Comparison of ENCODE assay signal across 17 cellular contexts in genomic region chr7:27116521-27116946, GRCh38. TPM values are rescaled to one million over a fixed set of nuclear protein-coding genes. Genes with fewer than 3 reads are reported as not detected.
DNase-seq lines count a peak whose midpoint lies in the region; ATAC-seq and TF ChIP-seq lines count a peak whose summit lies in the region.
"Had no signal": no experiment of that assay in that cellular context is flagged by ENCODE, and none has a peak within 500 bp of the region (broad histone marks: within the 10 kb centered on the region; RNA-seq: fewer than 3 reads in every experiment).

No MANE protein-coding gene starts in this region.

- H2AFZ ChIP-seq in IMR-90 (replicated peaks; ENCODE audit: low read length, poor library complexity) = no peak overlapping the region

- intact Hi-C loops in IMR-90 (cut with micrococcal nuclease) = no loop called here
- intact Hi-C loops in right lobe of liver (cut with DNase I) = no loop called here
- intact Hi-C loops in left colon (cut with DNase I, micrococcal nuclease) = no loop called here

- dilution Hi-C loops in IMR-90 (cut with HindIII; ENCODE audit: low sequenced_read_pairs, unreplicated experiment) = no loop called here

- no peaks in the 10 kb centered on the region for H3K9me3 ChIP-seq in IMR-90 (ENCODE audit: control insufficient read depth, insufficient read depth, low read length)
- no peaks in the 10 kb centered on the region for H3K9me3 ChIP-seq in right lobe of liver
- H3K9me3 ChIP-seq in suprapubic skin = no peaks in the 10 kb centered on the region

- no TSS peak for BruUV-seq in IMR-90 (replicated peaks; lab: Mats Ljungman, UMichigan)

- peak overlapping the region; percentile 54 for H4K5ac ChIP-seq in IMR-90 (ENCODE audit: low read depth, low read length)

- DNase-seq in IMR-90 = peak; percentile 22
- no peak for DNase-seq in brain microvascular endothelial cell
- DNase-seq in right lobe of liver = no peak
- no peak for DNase-seq in suprapubic skin (ENCODE audit: low spot score in 2 of 2)
- DNase-seq in left colon = no peak
- no peak for DNase-seq in NCI-H2029 (lab: John Stamatoyannopoulos, UW)
- DNase-seq in NCI-H526 (lab: John Stamatoyannopoulos, UW) = no peak
- DNase-seq: activated naive CD4-positive, alpha-beta T cell; cerebellar nuclear complex; EL; H9; NCI-H524 treated with DMSO at 0.1 percent for 48 hours; SHP77; stimulated activated CD4-positive, alpha-beta T cell treated with anti-CD3 and anti-CD28 coated beads, Interleukin-4, amount 100 ng/mL, for 4 hours; stimulated activated naive B cell treated with anti-CD40 and anti-IgM and Interleukin-4, amounts not matched to agents 10 μg/mL and 1 μg/mL and 100 μg/mL, for 72 hours had no signal

- H3K27me3 ChIP-seq in IMR-90 (ENCODE audit: control insufficient read depth, insufficient read depth, low read length) (no peaks in the 10 kb centered on the region), brain microvascular endothelial cell (replicated peaks) (peaks cover 91% of the 10 kb centered on the region), right lobe of liver (peaks cover 0 to 6% of the 10 kb centered on the region in 2 donors), suprapubic skin (no peaks in the 10 kb centered on the region)
- H3K27me3 ChIP-seq: BLaER1 treated with 17β-estradiol and CSF1 and Interleukin-3, amounts not matched to agents 10 nM and 100 nM had no signal

- peak overlapping the region; percentile 97 for H3K18ac ChIP-seq in IMR-90 (ENCODE audit: low read depth, low read length)

- H3K4me2 ChIP-seq in IMR-90 (ENCODE audit: low read depth, low read length) = peak overlapping the region; percentile 78
- H3K4me2 ChIP-seq: BLaER1 treated with 17β-estradiol and CSF1 and Interleukin-3, amounts not matched to agents 10 nM and 100 nM had no signal

- H2BK15ac ChIP-seq in IMR-90 (ENCODE audit: low read depth, low read length) = no peak overlapping the region

- H4K8ac ChIP-seq in IMR-90 (ENCODE audit: low read depth in 2 of 2, low read length in 2 of 2) = peak overlapping the region; percentile 37 to 70; a peak in 2 of 4 replicates

- peak overlapping the region; percentile 80 for H2BK5ac ChIP-seq in IMR-90 (ENCODE audit: low read depth, low read length, poor library complexity, severe bottlenecking)

- no peak for ATAC-seq in IMR-90 (ENCODE audit: low read depth)
- ATAC-seq in right lobe of liver = no peak
- no peak for ATAC-seq in left colon
- no peak for ATAC-seq in HG03159 (IDR thresholded peaks at IDR 0.05; ENCODE audit: unreplicated experiment)
- ATAC-seq: stimulated activated naive B cell treated with anti-CD40 and anti-IgM and Interleukin-4, amounts not matched to agents 10 μg/mL and 1 μg/mL and 100 μg/mL, for 72 hours had no signal

- peak overlapping the region; percentile 87 for H3K14ac ChIP-seq in IMR-90 (replicated peaks; ENCODE audit: low read depth, low read length)

- no peak for TF ChIP-seq EP300 in suprapubic skin (IDR thresholded peaks at IDR 0.05)

- peak overlapping the region; percentile 95 for H3K23ac ChIP-seq in IMR-90 (ENCODE audit: low read depth, low read length)

- H3K27ac ChIP-seq in IMR-90 (ENCODE audit: insufficient read depth, low read length) = peak overlapping the region; percentile 89; the same call in 1 of the 2 replicates
- H3K27ac ChIP-seq in brain microvascular endothelial cell = no peak overlapping the region
- peak overlapping the region; percentile 26 to 81 (median 59) for H3K27ac ChIP-seq in right lobe of liver
- no peak overlapping the region for H3K27ac ChIP-seq in suprapubic skin
- H3K27ac ChIP-seq: BLaER1 treated with 17β-estradiol and CSF1 and Interleukin-3, amounts not matched to agents 10 nM and 100 nM had no signal

- H3K9ac ChIP-seq in IMR-90 (ENCODE audit: low read depth, low read length) = peak overlapping the region; percentile 96
- H3K9ac ChIP-seq: BLaER1 treated with 17β-estradiol and CSF1 and Interleukin-3, amounts not matched to agents 10 nM and 100 nM had no signal

- H3K4me3 ChIP-seq in IMR-90 (ENCODE audit: insufficient read depth, low read depth, low read length) (peak overlapping the region; percentile 71), brain microvascular endothelial cell (ENCODE audit: low read depth, low read length) (peak overlapping the region; percentile 44), right lobe of liver (no peak overlapping the region), suprapubic skin (peak overlapping the region; percentile 36)
- H3K4me3 ChIP-seq: BLaER1 treated with 17β-estradiol and CSF1 and Interleukin-3, amounts not matched to agents 10 nM and 100 nM had no signal

- no peak overlapping the region for H2AK5ac ChIP-seq in IMR-90 (ENCODE audit: low read depth, low read length)

- POLR2A ChIA-PET in IMR-90 (lab: Charles Lee; ENCODE audit: unreplicated experiment) = interaction anchor here (0.7 to 1.4 kb wide), 2 partner anchors 16 to 19 kb away, joined by 3 to 4 read pairs; no protein-coding TSS in a partner anchor

- no peak for TF ChIP-seq CTCF in IMR-90 (conservative IDR thresholded peaks at IDR 0.05; ENCODE audit: low read depth, low read length)
- TF ChIP-seq CTCF in brain microvascular endothelial cell (IDR thresholded peaks at IDR 0.05; ENCODE audit: low read depth, low read length, missing control alignments) = no peak
- no peak for TF ChIP-seq CTCF in right lobe of liver (IDR thresholded peaks at IDR 0.05)
- no peak for TF ChIP-seq CTCF in suprapubic skin (IDR thresholded peaks at IDR 0.05)

- H3K4ac ChIP-seq in IMR-90 (ENCODE audit: low read depth, low read length) = peak overlapping the region; percentile 86

- TF ChIP-seq POLR2A in IMR-90 (IDR thresholded peaks at IDR 0.05; ENCODE audit: low read depth, low read length) (peak; percentile 65), right lobe of liver (IDR thresholded peaks at IDR 0.05) (no peak), suprapubic skin (IDR thresholded peaks at IDR 0.05) (no peak)

- no peak for TF ChIP-seq RAD21 in IMR-90 (IDR thresholded peaks at IDR 0.05; ENCODE audit: low read length)

- H3K4me1 ChIP-seq in IMR-90 (ENCODE audit: control insufficient read depth, insufficient read depth, low read length) (peaks cover 25% of the 10 kb centered on the region), right lobe of liver (peaks cover 0 to 6% (median 0%) of the 10 kb centered on the region in 4 donors), suprapubic skin (peaks cover 31% of the 10 kb centered on the region)
- H3K4me1 ChIP-seq: BLaER1 treated with 17β-estradiol and CSF1 and Interleukin-3, amounts not matched to agents 10 nM and 100 nM had no signal

- peaks cover 0 to 39% of the 10 kb centered on the region in 2 experiments; a peak in 2 of 4 replicates for H3K79me1 ChIP-seq in IMR-90 (ENCODE audit: low read depth in 1 of 2, low read length in 2 of 2)

- peaks cover 7% of the 10 kb centered on the region; the same call in 1 of the 2 replicates for H3K9me1 ChIP-seq in IMR-90 (ENCODE audit: insufficient read depth, low read length)

- H2BK120ac ChIP-seq in IMR-90 (ENCODE audit: low read depth, low read length) = peak overlapping the region; percentile 56

- peaks cover 9% of the 10 kb centered on the region; the same call in 1 of the 2 replicates for H3K36me3 ChIP-seq in IMR-90 (ENCODE audit: control insufficient read depth, insufficient read depth, low read length)
- H3K36me3 ChIP-seq in brain microvascular endothelial cell (replicated peaks) = no peaks in the 10 kb centered on the region
- H3K36me3 ChIP-seq in right lobe of liver = no peaks in the 10 kb centered on the region
- H3K36me3 ChIP-seq in suprapubic skin = no peaks in the 10 kb centered on the region
- H3K36me3 ChIP-seq: BLaER1 treated with 17β-estradiol and CSF1 and Interleukin-3, amounts not matched to agents 10 nM and 100 nM had no signal

- in situ Hi-C loops in IMR-90 (cut with MboI; ENCODE audit: low sequenced_read_pairs) = no loop called here
- in situ Hi-C loops in brain microvascular endothelial cell (cut with HindIII; ENCODE audit: low pct_ligation_motif_present, low sequenced_read_pairs) = no loop called here

- peak overlapping the region; percentile 68; the same call in 1 of the 2 replicates for H4K91ac ChIP-seq in IMR-90 (ENCODE audit: insufficient read depth, low read depth, low read length)

- WGBS in IMR-90 (ENCODE audit: extremely low coverage in 2 of 2, insufficient read length in 1 of 2), 2 experiments = no CpG with 5 or more reads among the region's 4 CpGs
- WGBS in right lobe of liver (ENCODE audit: insufficient coverage, low coverage, low lambda C conversion rate, missing lambda C conversion rate) = 27% methylated on average over 4 of the region's 4 CpGs
- WGBS in suprapubic skin = 50% methylated on average over 4 of the region's 4 CpGs

- H4K20me1 ChIP-seq in IMR-90 (ENCODE audit: insufficient read depth, low read length) = peaks cover 10% of the 10 kb centered on the region
- H4K20me1 ChIP-seq: BLaER1 treated with 17β-estradiol and CSF1 and Interleukin-3, amounts not matched to agents 10 nM and 100 nM had no signal

- CTCF ChIA-PET in IMR-90 (lab: Yijun Ruan, JAX) = interaction anchor here (1.3 kb wide), 1 partner anchor 262 kb away, joined by 3 read pairs; no protein-coding TSS in a partner anchor

- peak overlapping the region; percentile 64; the same call in 1 of the 2 replicates for H2BK20ac ChIP-seq in IMR-90 (ENCODE audit: low read depth, low read length)

- H3K56ac ChIP-seq in IMR-90 (ENCODE audit: extremely low read depth, insufficient read depth, low read length) = peak overlapping the region; percentile 91

- H2AK9ac ChIP-seq in IMR-90 (replicated peaks; ENCODE audit: low read depth, low read length, poor library complexity) = no peak overlapping the region

RNA-seq across cellular contexts. Expression of gene HOXA4, which starts 14.0 kb away (rescaled TPM):
- total RNA-seq in IMR-90 (2012; rRNA removed) (0.36 and 1.1 TPM in 2 replicates), right lobe of liver (1 to 10 TPM in 1 of 6 experiments, under 1 TPM in 4, not detected in 1; 0.55 to 1.6 (median 0.75) TPM), suprapubic skin (1 to 10 TPM; 1.8 to 4.7 (median 2.5) TPM), left colon (1 to 10 TPM; 4.5 to 5.1 TPM)
- polyA plus RNA-seq in IMR-90 (2012; rRNA removed) = 7.2 and 8.0 TPM in 2 replicates
- polyA plus RNA-seq in IMR-90 (2012; cell fraction: cytosol; rRNA removed) = 4.3 and 5.1 TPM in 2 replicates
- 4.5 and 16.6 TPM in 2 replicates for polyA plus RNA-seq in IMR-90 (2012; cell fraction: nucleus; rRNA removed; ENCODE audit: low replicate concordance)
- total RNA-seq: H9 had no signal

RNA-seq across cellular contexts. Expression of gene HOXA2, which starts 14.1 kb away (rescaled TPM):
- total RNA-seq in IMR-90 (2012; rRNA removed) (1.6 and 1.7 TPM in 2 replicates), right lobe of liver (under 1 TPM in 3 of 6 experiments, not detected in 3; 0.16 to 0.19 (median 0.17) TPM), suprapubic skin (1 to 10 TPM in 2 of 4 donors, under 1 TPM in 2; 0.34 to 4.2 (median 1.9) TPM), left colon (1 to 10 TPM; 2.7 to 3.2 TPM)
- polyA plus RNA-seq in IMR-90 (2012; rRNA removed) = 2.4 and 3.9 TPM in 2 replicates
- polyA plus RNA-seq in IMR-90 (2012; cell fraction: cytosol; rRNA removed) = 0.93 and 1.8 TPM in 2 replicates
- 5.2 and 14.9 TPM in 2 replicates for polyA plus RNA-seq in IMR-90 (2012; cell fraction: nucleus; rRNA removed; ENCODE audit: low replicate concordance)
- total RNA-seq: H9 had no signal

RNA-seq across cellular contexts. Expression of gene HOXA1, which starts 20.7 kb away (rescaled TPM):
- 0.54 and 0.83 TPM in 2 replicates for total RNA-seq in IMR-90 (2012; rRNA removed)
- polyA plus RNA-seq in IMR-90 (2012; rRNA removed) = 1.7 and 1.8 TPM in 2 replicates
- 0.34 and 0.97 TPM in 2 replicates for polyA plus RNA-seq in IMR-90 (2012; cell fraction: cytosol; rRNA removed)
- 1.5 and 1.9 TPM in 2 replicates for polyA plus RNA-seq in IMR-90 (2012; cell fraction: nucleus; rRNA removed; ENCODE audit: low replicate concordance)
- under 1 TPM in 5 of 6 experiments, not detected in 1; 0.09 to 0.31 (median 0.17) TPM for total RNA-seq in right lobe of liver
- 1 to 10 TPM; 2.5 to 4.0 (median 3.1) TPM for total RNA-seq in suprapubic skin
- 1 to 10 TPM; 2.4 to 3.0 TPM for total RNA-seq in left colon
- total RNA-seq: H9 had no signal

RNA-seq across cellular contexts. Expression of gene HOXA5, which starts 26.9 kb away (rescaled TPM):
- total RNA-seq in IMR-90 (2012; rRNA removed) (19.9 and 23.9 TPM in 2 replicates), right lobe of liver (1 to 10 TPM in 2 of 6 experiments, under 1 TPM in 4; 0.18 to 1.5 (median 0.65) TPM), suprapubic skin (10 to 100 TPM in 3 of 4 donors, 1 to 10 TPM in 1; 4.7 to 16.3 (median 14.6) TPM), left colon (10 to 100 TPM; 13.0 to 16.2 TPM)
- polyA plus RNA-seq in IMR-90 (2012; rRNA removed) = 28.1 and 29.4 TPM in 2 replicates
- 27.6 and 56.3 TPM in 2 replicates for polyA plus RNA-seq in IMR-90 (2012; cell fraction: cytosol; rRNA removed)
- 34.9 and 41.0 TPM in 2 replicates for polyA plus RNA-seq in IMR-90 (2012; cell fraction: nucleus; rRNA removed; ENCODE audit: low replicate concordance)
- total RNA-seq: H9 had no signal

RNA-seq across cellular contexts. Expression of gene HOXA6, which starts 31.0 kb away (rescaled TPM):
- 1.4 and 1.7 TPM in 2 replicates for total RNA-seq in IMR-90 (2012; rRNA removed)
- 1.8 and 2.1 TPM in 2 replicates for polyA plus RNA-seq in IMR-90 (2012; rRNA removed)
- polyA plus RNA-seq in IMR-90 (2012; cell fraction: cytosol; rRNA removed) = 0.50 and 1.7 TPM in 2 replicates
- polyA plus RNA-seq in IMR-90 (2012; cell fraction: nucleus; rRNA removed; ENCODE audit: low replicate concordance) = 3.9 and 5.3 TPM in 2 replicates
- total RNA-seq in right lobe of liver = not detected
- 1 to 10 TPM; 4.0 to 9.3 (median 6.4) TPM for total RNA-seq in suprapubic skin
- total RNA-seq in left colon = 10 to 100 TPM; 20.0 to 21.2 TPM
- total RNA-seq: H9 had no signal

Comparison
In these comparisons a context has a peak if more than half of its experiments do, and no peak if none do; other contexts are left out.
1. H3K27ac ChIP-seq: peak in IMR-90 (single experiment) and right lobe of liver (3 of 3); none in brain microvascular endothelial cell (single experiment) and suprapubic skin (single experiment).
2. H3K4me3 ChIP-seq: peak in IMR-90 (single experiment), brain microvascular endothelial cell (single experiment) and suprapubic skin (single experiment); none in right lobe of liver (0 of 3).